27 cellular contexts compared by ENCODE assay signal in genomic region chr1:39727932-39728317, GRCh38. TPM values are rescaled to one million over a fixed set of nuclear protein-coding genes. Genes with fewer than 3 reads are reported as not detected.
A peak's percentile ranks its signal among the peaks of the same experiment; 100 is the strongest.
DNase-seq lines count a peak whose midpoint lies in the region; ATAC-seq and TF ChIP-seq lines count a peak whose summit lies in the region.
"Had no signal": no experiment of that assay in that cellular context is flagged by ENCODE, and none has a peak within 500 bp of the region (broad histone marks: within the 10 kb centered on the region; RNA-seq: fewer than 3 reads in every experiment).

No MANE protein-coding gene starts in this region.

- TF ChIP-seq CTCF in esophagus muscularis mucosa (IDR thresholded peaks at IDR 0.05), result no peak

- no peak for TF ChIP-seq EP300 in esophagus muscularis mucosa (IDR thresholded peaks at IDR 0.05)

- H3K9me3 ChIP-seq in esophagus muscularis mucosa, result no peaks in the 10 kb centered on the region
- H3K9me3 ChIP-seq: ascending aorta, heart right ventricle, left ventricle myocardium inferior, upper lobe of left lung had no signal

- no peak for ATAC-seq in HG02759 (IDR thresholded peaks at IDR 0.05; ENCODE audit: unreplicated experiment)
- no peak for ATAC-seq in GM21381 (IDR thresholded peaks at IDR 0.05; ENCODE audit: unreplicated experiment)
- ATAC-seq: heart right ventricle, sciatic nerve had no signal

- no peak for TF ChIP-seq POLR2A in esophagus muscularis mucosa (IDR thresholded peaks at IDR 0.05; ENCODE audit: low read depth)

- H3K4me1 ChIP-seq in esophagus muscularis mucosa, result peaks cover 0 to 4% (median 2%) of the 10 kb centered on the region in 4 donors
- H3K4me1 ChIP-seq: ascending aorta, upper lobe of left lung had no signal

- DNase-seq in NCI-H2171 treated with DMSO at 0.1 percent for 48 hours (lab: John Stamatoyannopoulos, UW), result peak; percentile 6
- DNase-seq in NCI-H2171 (lab: John Stamatoyannopoulos, UW), result no peak
- peak; percentile 53 for DNase-seq in DMS79 (lab: John Stamatoyannopoulos, UW)
- DNase-seq in NCI-H526 treated with DMSO at 0.1 percent for 48 hours (lab: John Stamatoyannopoulos, UW), result peak; percentile 31
- peak; percentile 17 for DNase-seq in esophagus muscularis mucosa (ENCODE audit: extremely low spot score)
- no peak for DNase-seq in activated effector memory CD4-positive, alpha-beta T cell treated with anti-CD3 and anti-CD28 coated beads, Interleukin-2, amount 50 U/mL, for 16 hours
- DNase-seq: activated naive CD4-positive, alpha-beta T cell treated with anti-CD3 and anti-CD28 coated beads, Interleukin-2, amount 10 ng/mL, durations not matched to agents 7 days and 5 days; activated T-cell treated with anti-CD3 and anti-CD28 coated beads, Interleukin-2, amount 50 U/mL, for 24 hours; AML-193; caudate nucleus; EL; H9; heart right ventricle; KBM-7; left ventricle myocardium inferior; midbrain; NCI-H146; NCI-H345 had no signal

- H3K27me3 ChIP-seq in esophagus muscularis mucosa, result peaks cover 0 to 45% (median 8%) of the 10 kb centered on the region in 4 donors
- H3K27me3 ChIP-seq: ascending aorta had no signal

- no peak overlapping the region for H3K4me3 ChIP-seq in esophagus muscularis mucosa
- H3K4me3 ChIP-seq: ascending aorta, heart right ventricle, left ventricle myocardium inferior, SK-N-MC, upper lobe of left lung had no signal

- intact Hi-C loops in esophagus muscularis mucosa (cut with DNase I), result no loop called here

- WGBS in esophagus muscularis mucosa, result 77% methylated on average over 14 of the region's 14 CpGs

- H3K27ac ChIP-seq in esophagus muscularis mucosa (replicated peaks in 1 of 4), result no peak overlapping the region
- H3K27ac ChIP-seq: ascending aorta, heart right ventricle, left ventricle myocardium inferior, RWPE1, SK-N-MC, upper lobe of left lung had no signal

- no peaks in the 10 kb centered on the region for H3K36me3 ChIP-seq in esophagus muscularis mucosa
- H3K36me3 ChIP-seq: ascending aorta, heart right ventricle, left ventricle myocardium inferior, upper lobe of left lung had no signal

RNA-seq across cellular contexts. Expression of gene PPIE, which starts 10.8 kb away (rescaled TPM):
- 10 to 100 TPM; 30.3 to 42.0 (median 37.9) TPM for total RNA-seq in esophagus muscularis mucosa

RNA-seq across cellular contexts. Expression of gene HPCAL4, which starts 36.7 kb away (rescaled TPM):
- total RNA-seq in esophagus muscularis mucosa, result under 1 TPM in 2 of 4 donors, not detected in 2; 0.13 to 0.33 TPM
- total RNA-seq: A172, ascending aorta, dermis microvascular lymphatic vessel endothelial cell, sciatic nerve had no signal

RNA-seq across cellular contexts. Expression of gene OXCT2, which starts 43.2 kb away (rescaled TPM):
- 1 to 10 TPM in 1 of 4 donors, under 1 TPM in 3; 0.65 to 1.4 (median 0.83) TPM for total RNA-seq in esophagus muscularis mucosa
- total RNA-seq: A172, ascending aorta had no signal

RNA-seq across cellular contexts. Expression of gene NT5C1A, which starts 56.0 kb away (rescaled TPM):
- under 1 TPM in 1 of 4 donors, not detected in 3; 0.26 TPM for total RNA-seq in esophagus muscularis mucosa
- total RNA-seq: A172, ascending aorta, dermis microvascular lymphatic vessel endothelial cell, H9 had no signal

Comparison
In these comparisons a context has a peak if more than half of its experiments do, and no peak if none do; other contexts are left out.
1. DNase-seq: peak in NCI-H2171 treated with DMSO at 0.1 percent for 48 hours (single experiment), DMS79 (single experiment), NCI-H526 treated with DMSO at 0.1 percent for 48 hours (single experiment) and esophagus muscularis mucosa (single experiment); none in NCI-H2171 (single experiment) and activated effector memory CD4-positive, alpha-beta T cell treated with anti-CD3 and anti-CD28 coated beads, Interleukin-2, amount 50 U/mL, for 16 hours (single experiment).